ENCODE assay signal across 8 cellular contexts in genomic region chr12:50597200-50598195, GRCh38.
DNase-seq lines count a peak whose midpoint lies in the region; ATAC-seq, FAIRE-seq and TF ChIP-seq lines count a peak whose summit lies in the region.

No MANE protein-coding gene starts in this region.

- no peak for TF ChIP-seq CTCF in GM13977 (IDR thresholded peaks at IDR 0.05; ENCODE audit: extremely low read depth, insufficient read depth, missing control alignments)

- peak; percentile 79 for FAIRE-seq in RCC 7860 (lab: Jason Lieb, UNC)

- in situ Hi-C loops in GM13977 (cut with MboI; ENCODE audit: low pct_unique_long_range_greater_than_20kb, low sequenced_read_pairs, unreplicated experiment), result no loop called here

- peaks cover 12% of the 10 kb centered on the region for H3K36me3 Mint-ChIP-seq in activated naive CD4-positive, alpha-beta T cell treated with anti-CD3 and anti-CD28 coated beads, Interleukin-2, amount 10 ng/mL, durations not matched to agents 7 days and 5 days

- no peak overlapping the region for H3K4me3 Mint-ChIP-seq in activated naive CD4-positive, alpha-beta T cell treated with anti-CD3 and anti-CD28 coated beads, Interleukin-2, amount 10 ng/mL, durations not matched to agents 7 days and 5 days

- no peaks in the 10 kb centered on the region for H3K9me3 Mint-ChIP-seq in activated naive CD4-positive, alpha-beta T cell treated with anti-CD3 and anti-CD28 coated beads, Interleukin-2, amount 10 ng/mL, durations not matched to agents 7 days and 5 days

- ATAC-seq in HG02798 (IDR thresholded peaks at IDR 0.05; ENCODE audit: poor library complexity, unreplicated experiment), result peak; percentile 77

- peak; percentile 82 for DNase-seq in GM13977 (ENCODE audit: low spot score)
- peak; percentile 83 for DNase-seq in RCC 7860 (ENCODE audit: low spot score)
- peak; percentile 62 for DNase-seq in activated naive CD4-positive, alpha-beta T cell treated with anti-CD3 and anti-CD28 coated beads, Interleukin-2, amount 10 ng/mL, durations not matched to agents 7 days and 5 days
- DNase-seq in inferior parietal cortex (ENCODE audit: extremely low spot score), result peak; percentile 68
- DNase-seq in stimulated activated CD8-positive, alpha-beta memory T cell treated with anti-CD3 and anti-CD28 coated beads, Interleukin-12 subunit alpha, Interleukin-12 subunit beta, amount 100 ng/mL, for 4 hours (ENCODE audit: low read depth), result peak; percentile 3
- no peak for DNase-seq in NCI-H1436 (lab: John Stamatoyannopoulos, UW)
- no peak for DNase-seq in NCI-H748 (lab: John Stamatoyannopoulos, UW; ENCODE audit: unreplicated experiment)

- peak overlapping the region; percentile 52 for H3K27ac Mint-ChIP-seq in activated naive CD4-positive, alpha-beta T cell treated with anti-CD3 and anti-CD28 coated beads, Interleukin-2, amount 10 ng/mL, durations not matched to agents 7 days and 5 days

- CTCF ChIA-PET in activated naive CD4-positive, alpha-beta T cell treated with anti-CD3 and anti-CD28 coated beads, Interleukin-2, amount 10 ng/mL, durations not matched to agents 7 days and 5 days (lab: Charles Lee), result interaction anchor here (1.0 to 1.3 kb wide), 3 partner anchors 41 to 93 kb away, joined by 3 to 6 read pairs (median 4); partner anchors contain the start of gene DIP2B

- no peaks in the 10 kb centered on the region for H3K27me3 Mint-ChIP-seq in activated naive CD4-positive, alpha-beta T cell treated with anti-CD3 and anti-CD28 coated beads, Interleukin-2, amount 10 ng/mL, durations not matched to agents 7 days and 5 days

- H3K4me1 Mint-ChIP-seq in activated naive CD4-positive, alpha-beta T cell treated with anti-CD3 and anti-CD28 coated beads, Interleukin-2, amount 10 ng/mL, durations not matched to agents 7 days and 5 days, result peaks cover 38% of the 10 kb centered on the region

Comparison
In these comparisons a context has a peak if more than half of its experiments do, and no peak if none do; other contexts are left out.
1. DNase-seq: peak in GM13977 (single experiment), RCC 7860 (single experiment), activated naive CD4-positive, alpha-beta T cell treated with anti-CD3 and anti-CD28 coated beads, Interleukin-2, amount 10 ng/mL, durations not matched to agents 7 days and 5 days (single experiment), inferior parietal cortex (single experiment) and stimulated activated CD8-positive, alpha-beta memory T cell treated with anti-CD3 and anti-CD28 coated beads, Interleukin-12 subunit alpha, Interleukin-12 subunit beta, amount 100 ng/mL, for 4 hours (single experiment); none in NCI-H1436 (single experiment) and NCI-H748 (single experiment).